24 cellular contexts compared by ENCODE assay signal in genomic region chr3:65795166-65795565, GRCh38.
"Had no signal": no experiment of that assay in that cellular context is flagged by ENCODE, and none has a peak within 500 bp of the region (broad histone marks: within the 10 kb centered on the region; RNA-seq: fewer than 3 reads in every experiment).

No MANE protein-coding gene starts in this region.

- H3K9me3 ChIP-seq: left ventricle myocardium inferior, prostate gland, sigmoid colon, spleen, suprapubic skin, thoracic aorta, tibial artery, uterus had no signal

- H3K27ac ChIP-seq: hepatocyte, left ventricle myocardium inferior, prostate gland, sigmoid colon, spleen, suprapubic skin, thoracic aorta, tibial artery, uterus had no signal

- H3K4me1 Mint-ChIP-seq: naive thymus-derived CD8-positive, alpha-beta T cell; stimulated activated effector memory CD8-positive, alpha-beta T cell treated with anti-CD3 and anti-CD28 coated beads, Interleukin-12 subunit alpha, Interleukin-12 subunit beta, amount 100 ng/mL, for 72 hours had no signal

- H3K27me3 ChIP-seq: hepatocyte, sigmoid colon, spleen, suprapubic skin, tibial artery, uterus had no signal

- H3K27me3 Mint-ChIP-seq: naive thymus-derived CD8-positive, alpha-beta T cell; stimulated activated naive CD8-positive, alpha-beta T cell treated with anti-CD3 and anti-CD28 coated beads, Interleukin-15, Interleukin-2, amounts not matched to agents 100 ng/mL and 50 ng/mL, for 24 hours had no signal

- DNase-seq: islet precursor cell; left ventricle myocardium inferior; mesendoderm; naive thymus-derived CD8-positive, alpha-beta T cell; nucleus accumbens; retina; right cardiac atrium; sigmoid colon; small intestine; spleen; stimulated activated CD4-positive, alpha-beta T cell treated with anti-CD3 and anti-CD28 coated beads, Interleukin-4, amount 100 ng/mL, for 24 hours; stimulated activated naive CD4-positive, alpha-beta T cell; tibial artery; trophoblast cell; uterus had no signal

- ATAC-seq: naive thymus-derived CD8-positive, alpha-beta T cell; right cardiac atrium; stimulated activated effector memory CD8-positive, alpha-beta T cell treated with anti-CD3 and anti-CD28 coated beads, Interleukin-12 subunit alpha, Interleukin-12 subunit beta, amount 100 ng/mL, for 72 hours had no signal

- H3K27ac Mint-ChIP-seq: stimulated activated effector memory CD8-positive, alpha-beta T cell treated with anti-CD3 and anti-CD28 coated beads, Interleukin-12 subunit alpha, Interleukin-12 subunit beta, amount 100 ng/mL, for 72 hours; stimulated activated naive CD8-positive, alpha-beta T cell treated with anti-CD3 and anti-CD28 coated beads, Interleukin-15, Interleukin-2, amounts not matched to agents 100 ng/mL and 50 ng/mL, for 24 hours had no signal

- H3K9me3 Mint-ChIP-seq: naive thymus-derived CD8-positive, alpha-beta T cell; nephron; neural crest cell; stimulated activated naive CD8-positive, alpha-beta T cell treated with anti-CD3 and anti-CD28 coated beads, Interleukin-15, Interleukin-2, amounts not matched to agents 100 ng/mL and 50 ng/mL, for 24 hours had no signal

- H3K4me2 ChIP-seq: hepatocyte had no signal

- H2AFZ ChIP-seq: hepatocyte had no signal

- FAIRE-seq: small intestine had no signal

- H3K36me3 ChIP-seq: left ventricle myocardium inferior, prostate gland, sigmoid colon, spleen, suprapubic skin, thoracic aorta, tibial artery, uterus had no signal

- H3K4me3 Mint-ChIP-seq: naive thymus-derived CD8-positive, alpha-beta T cell; nephron; neural crest cell; stimulated activated effector memory CD8-positive, alpha-beta T cell treated with anti-CD3 and anti-CD28 coated beads, Interleukin-12 subunit alpha, Interleukin-12 subunit beta, amount 100 ng/mL, for 72 hours; stimulated activated naive CD8-positive, alpha-beta T cell treated with anti-CD3 and anti-CD28 coated beads, Interleukin-15, Interleukin-2, amounts not matched to agents 100 ng/mL and 50 ng/mL, for 24 hours had no signal

- H3K36me3 Mint-ChIP-seq: naive thymus-derived CD8-positive, alpha-beta T cell; stimulated activated effector memory CD8-positive, alpha-beta T cell treated with anti-CD3 and anti-CD28 coated beads, Interleukin-12 subunit alpha, Interleukin-12 subunit beta, amount 100 ng/mL, for 72 hours had no signal

- H3K4me1 ChIP-seq: prostate gland, uterus had no signal

- H3K4me3 ChIP-seq: hepatocyte, left ventricle myocardium inferior, lung, prostate gland, sigmoid colon, spleen, suprapubic skin, thoracic aorta, tibial artery, uterus had no signal
